Comparison of ENCODE assay signal across 10 cellular contexts in genomic region chr19:4362871-4363545, GRCh38. TPM values are rescaled to one million over a fixed set of nuclear protein-coding genes. Genes with fewer than 3 reads are reported as not detected.
DNase-seq lines count a peak whose midpoint lies in the region; ATAC-seq and TF ChIP-seq lines count a peak whose summit lies in the region.
"Had no signal": no experiment of that assay in that cellular context is flagged by ENCODE, and none has a peak within 500 bp of the region (broad histone marks: within the 10 kb centered on the region; RNA-seq: fewer than 3 reads in every experiment).

No MANE protein-coding gene starts in this region.

- ATAC-seq in mucosa of descending colon = peak; percentile 18
- no peak for ATAC-seq in GM18520 (IDR thresholded peaks at IDR 0.05; ENCODE audit: unreplicated experiment)
- ATAC-seq: psoas muscle had no signal

- H3K4me1 ChIP-seq in mucosa of descending colon (ENCODE audit: low read depth) = peaks cover 3% of the 10 kb centered on the region

- H3K27me3 ChIP-seq in brain microvascular endothelial cell (replicated peaks) = no peaks in the 10 kb centered on the region

- H3K9me3 ChIP-seq in mucosa of descending colon = no peaks in the 10 kb centered on the region
- H3K9me3 ChIP-seq: psoas muscle had no signal

- no peak for TF ChIP-seq EP300 in Ishikawa (IDR thresholded peaks at IDR 0.05; ENCODE audit: borderline replicate concordance)

- intact Hi-C loops in mucosa of descending colon (cut with DNase I, micrococcal nuclease) = no loop called here

- H3K36me3 ChIP-seq in brain microvascular endothelial cell (replicated peaks) = peaks cover 69% of the 10 kb centered on the region
- H3K36me3 ChIP-seq in mucosa of descending colon (ENCODE audit: low read depth) = no peaks in the 10 kb centered on the region

- TF ChIP-seq RAD21 in Ishikawa (IDR thresholded peaks at IDR 0.05; ENCODE audit: low read depth) = peak; percentile 27; the same call in 1 of the 2 replicates

- no peak overlapping the region for H3K27ac ChIP-seq in brain microvascular endothelial cell
- H3K27ac ChIP-seq: psoas muscle had no signal

- TF ChIP-seq CTCF in brain microvascular endothelial cell (IDR thresholded peaks at IDR 0.05; ENCODE audit: low read depth, low read length, missing control alignments) (peak; percentile 47), mucosa of descending colon (IDR thresholded peaks at IDR 0.05) (no peak)

- in situ Hi-C loops in brain microvascular endothelial cell (cut with HindIII; ENCODE audit: low pct_ligation_motif_present, low sequenced_read_pairs) = no loop called here

- peak; percentile 49 for DNase-seq in Daoy (ENCODE audit: low read depth)
- no peak for DNase-seq in brain microvascular endothelial cell
- peak in 1 of 3 donors; percentile 35 for DNase-seq in mucosa of descending colon
- DNase-seq in NAMALWA (ENCODE audit: low spot score) = no peak
- no peak for DNase-seq in DMS79 treated with DMSO at 0.1 percent for 48 hours (lab: John Stamatoyannopoulos, UW)
- DNase-seq in activated T-cell treated with anti-CD3 and anti-CD28 coated beads, Interleukin-2, amount 50 U/mL, for 48 hours = no peak
- DNase-seq: psoas muscle had no signal

- H3K4me3 ChIP-seq in brain microvascular endothelial cell (ENCODE audit: low read depth, low read length) = no peak overlapping the region
- H3K4me3 ChIP-seq in mucosa of descending colon = no peak overlapping the region
- H3K4me3 ChIP-seq: psoas muscle had no signal

TF ChIP-seq in Ishikawa, 13 proteins besides CTCF, POLR2A, EP300 and RAD21:
- TF ChIP-seq CREB1 (IDR thresholded peaks at IDR 0.05; ENCODE audit: low read depth) (no peak), TEAD4 (IDR thresholded peaks at IDR 0.05) (no peak), FOXM1 (IDR thresholded peaks at IDR 0.05; ENCODE audit: borderline replicate concordance, low read depth) (no peak), YY1 (IDR thresholded peaks at IDR 0.05; ENCODE audit: low read depth) (no peak), TCF12 (IDR thresholded peaks at IDR 0.05; ENCODE audit: low read depth) (no peak), USF1 (IDR thresholded peaks at IDR 0.05) (no peak), CEBPB (IDR thresholded peaks at IDR 0.05) (no peak), NFIC (IDR thresholded peaks at IDR 0.05) (no peak), TAF1 (IDR thresholded peaks at IDR 0.05; ENCODE audit: low read depth) (no peak), REST (IDR thresholded peaks at IDR 0.05; ENCODE audit: low read depth) (no peak), MAX (IDR thresholded peaks at IDR 0.05) (no peak), ZBTB7A (IDR thresholded peaks at IDR 0.05; ENCODE audit: low read depth) (no peak), EGR1 (IDR thresholded peaks at IDR 0.05) (no peak)

RNA-seq across cellular contexts. Expression of gene MPND, which starts 19.6 kb away (rescaled TPM):
- 0.95 and 2.5 TPM in 2 replicates for total RNA-seq in Daoy (2014; rRNA removed; shearing (Covaris generic))
- total RNA-seq in mucosa of descending colon = 10 to 100 TPM; 43.8 to 82.8 (median 49.0) TPM

RNA-seq across cellular contexts. Expression of gene STAP2, which starts 24.4 kb away (rescaled TPM):
- 28.9 and 35.7 TPM in 2 replicates for total RNA-seq in Daoy (2014; rRNA removed; shearing (Covaris generic))
- 100 to 1,000 TPM in 2 of 3 donors, 10 to 100 TPM in 1; 91.4 to 330 (median 183) TPM for total RNA-seq in mucosa of descending colon

RNA-seq across cellular contexts. Expression of gene SH3GL1, which starts 37.3 kb away (rescaled TPM):
- 44.3 and 52.8 TPM in 2 replicates for total RNA-seq in Daoy (2014; rRNA removed; shearing (Covaris generic))
- total RNA-seq in mucosa of descending colon = 10 to 100 TPM; 31.7 to 54.9 (median 47.5) TPM

RNA-seq across cellular contexts. Expression of gene CHAF1A, which starts 39.4 kb away (rescaled TPM):
- 39.7 and 55.8 TPM in 2 replicates for total RNA-seq in Daoy (2014; rRNA removed; shearing (Covaris generic))
- 10 to 100 TPM; 17.3 to 24.9 (median 18.1) TPM for total RNA-seq in mucosa of descending colon

RNA-seq across cellular contexts. Expression of gene FSD1, which starts 58.6 kb away (rescaled TPM):
- total RNA-seq in Daoy (2014; rRNA removed; shearing (Covaris generic)) = 28.3 and 47.4 TPM in 2 replicates
- 1 to 10 TPM in 1 of 3 donors, under 1 TPM in 2; 0.64 to 2.0 (median 0.84) TPM for total RNA-seq in mucosa of descending colon
- total RNA-seq: NCI-H460, psoas muscle had no signal

Comparison
In these comparisons a context has a peak if more than half of its experiments do, and no peak if none do; other contexts are left out.
1. RNA of gene MPND, which starts 19.6 kb away (total RNA-seq): 43.8 to 82.8 TPM in mucosa of descending colon; 0.95 to 2.5 TPM in Daoy; every median in the first group is over 10 times any median in the second.